ENCODE assay signal across 21 cellular contexts in the genomic region with DNA sequence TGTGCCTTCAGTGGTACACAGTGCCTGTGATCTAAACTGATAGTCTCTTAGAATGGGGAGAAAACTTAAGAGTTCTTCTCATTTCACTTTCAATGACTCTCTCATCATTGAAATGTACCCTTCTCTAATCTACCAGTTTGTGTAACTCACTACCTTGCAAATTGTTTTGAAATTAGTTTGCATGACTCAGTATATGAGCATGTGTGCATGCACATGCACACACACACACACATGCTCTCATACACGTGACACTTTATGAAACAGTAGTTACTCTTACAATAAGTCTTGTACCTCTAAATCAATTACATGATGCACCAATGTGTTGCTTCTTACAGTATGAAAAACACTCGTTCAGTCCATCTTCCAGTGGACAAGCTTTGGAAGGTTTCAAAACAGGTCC. TPM values are rescaled to one million over a fixed set of nuclear protein-coding genes. Genes with fewer than 3 reads are reported as not detected.
DNase-seq lines count a peak whose midpoint lies in the region; FAIRE-seq and TF ChIP-seq lines count a peak whose summit lies in the region.
"Had no signal": no experiment of that assay in that cellular context is flagged by ENCODE, and none has a peak within 500 bp of the region (broad histone marks: within the 10 kb centered on the region; RNA-seq: fewer than 3 reads in every experiment).

No MANE protein-coding gene starts in this region.

- no peaks in the 10 kb centered on the region for H3K27me3 Mint-ChIP-seq in progenitor cell of endocrine pancreas
- peaks cover 14% of the 10 kb centered on the region for H3K27me3 Mint-ChIP-seq in activated naive CD4-positive, alpha-beta T cell treated with anti-CD3 and anti-CD28 coated beads, Interleukin-2, amount 10 ng/mL, durations not matched to agents 7 days and 5 days

- TF ChIP-seq CTCF in progenitor cell of endocrine pancreas (IDR thresholded peaks at IDR 0.05; ENCODE audit: unreplicated experiment) = no peak

- peaks cover 14% of the 10 kb centered on the region for H3K4me1 Mint-ChIP-seq in progenitor cell of endocrine pancreas (ENCODE audit: low read depth)
- no peaks in the 10 kb centered on the region for H3K4me1 Mint-ChIP-seq in activated naive CD4-positive, alpha-beta T cell treated with anti-CD3 and anti-CD28 coated beads, Interleukin-2, amount 10 ng/mL, durations not matched to agents 7 days and 5 days
- H3K4me1 Mint-ChIP-seq: activated CD4-positive, alpha-beta T cell treated with anti-CD3 and anti-CD28 coated beads, Interleukin-2, amount 10 ng/mL, durations not matched to agents 24 days and 14 days had no signal

- H3K27ac Mint-ChIP-seq in progenitor cell of endocrine pancreas = peak overlapping the region; percentile 21
- H3K27ac Mint-ChIP-seq in activated naive CD4-positive, alpha-beta T cell treated with anti-CD3 and anti-CD28 coated beads, Interleukin-2, amount 10 ng/mL, durations not matched to agents 7 days and 5 days = no peak overlapping the region
- H3K27ac Mint-ChIP-seq: activated CD4-positive, alpha-beta T cell treated with anti-CD3 and anti-CD28 coated beads, Interleukin-2, amount 10 ng/mL, durations not matched to agents 24 days and 14 days had no signal

- peaks cover 28% of the 10 kb centered on the region for H3K9me3 Mint-ChIP-seq in progenitor cell of endocrine pancreas (ENCODE audit: low read depth)
- peaks cover 2% of the 10 kb centered on the region for H3K9me3 Mint-ChIP-seq in activated naive CD4-positive, alpha-beta T cell treated with anti-CD3 and anti-CD28 coated beads, Interleukin-2, amount 10 ng/mL, durations not matched to agents 7 days and 5 days

- CTCF ChIA-PET in activated naive CD4-positive, alpha-beta T cell treated with anti-CD3 and anti-CD28 coated beads, Interleukin-2, amount 10 ng/mL, durations not matched to agents 7 days and 5 days (lab: Charles Lee) = no interaction called here

- TF ChIP-seq POLR2A in GM12891 (IDR thresholded peaks at IDR 0.05; ENCODE audit: low read depth, low read length) = no peak

- FAIRE-seq in GM12891 (lab: Jason Lieb, UNC) (peak; percentile 64), HTR-8/SVneo (lab: Jason Lieb, UNC) (peak; percentile 70)

- no peak overlapping the region for H3K4me3 Mint-ChIP-seq in progenitor cell of endocrine pancreas (ENCODE audit: low read depth)
- no peak overlapping the region for H3K4me3 Mint-ChIP-seq in activated naive CD4-positive, alpha-beta T cell treated with anti-CD3 and anti-CD28 coated beads, Interleukin-2, amount 10 ng/mL, durations not matched to agents 7 days and 5 days
- H3K4me3 Mint-ChIP-seq: activated CD4-positive, alpha-beta T cell treated with anti-CD3 and anti-CD28 coated beads, Interleukin-2, amount 10 ng/mL, durations not matched to agents 24 days and 14 days had no signal

- H3K27ac ChIP-seq in epithelial cell of prostate = no peak overlapping the region
- H3K27ac ChIP-seq: adrenal gland, KMS-11, right atrium auricular region, thoracic aorta had no signal

- peaks cover 39% of the 10 kb centered on the region for H3K36me3 Mint-ChIP-seq in progenitor cell of endocrine pancreas (ENCODE audit: insufficient read depth)
- no peaks in the 10 kb centered on the region for H3K36me3 Mint-ChIP-seq in activated naive CD4-positive, alpha-beta T cell treated with anti-CD3 and anti-CD28 coated beads, Interleukin-2, amount 10 ng/mL, durations not matched to agents 7 days and 5 days

- DNase-seq in GM12891 (ENCODE audit: insufficient read length, low spot score) (no peak), HTR-8/SVneo (ENCODE audit: insufficient read length, low spot score) (no peak), epithelial cell of prostate (ENCODE audit: low read depth, low spot score) (peak; percentile 37), progenitor cell of endocrine pancreas (ENCODE audit: low spot score, unreplicated experiment) (no peak), NCI-H526 treated with DMSO at 0.1 percent for 48 hours (lab: John Stamatoyannopoulos, UW) (no peak), cortex of kidney (lab: John Stamatoyannopoulos, UW) (no peak)
- DNase-seq in activated CD4-positive, CD25-positive, alpha-beta regulatory T cell (lab: John Stamatoyannopoulos, UW) = no peak
- no peak for DNase-seq in activated naive CD4-positive, alpha-beta T cell treated with anti-CD3 and anti-CD28 coated beads, Interleukin-2, amount 10 ng/mL, durations not matched to agents 7 days and 5 days
- DNase-seq: activated CD4-positive, alpha-beta T cell treated with anti-CD3 and anti-CD28 coated beads, Interleukin-2, amount 10 ng/mL, durations not matched to agents 24 days and 14 days; activated gamma-delta T cell; adrenal gland; caudate nucleus; DMS79 treated with DMSO at 0.1 percent for 48 hours; erythroblast; glutamatergic neuron; NCI-H1105; NCI-H774 had no signal

TF ChIP-seq in GM12891, 5 proteins besides CTCF, POLR2A, EP300 and RAD21:
- TF ChIP-seq SPI1 (IDR thresholded peaks at IDR 0.05; ENCODE audit: low read depth, low read length) = no peak
- no peak for TF ChIP-seq POU2F2 (IDR thresholded peaks at IDR 0.05; ENCODE audit: low read depth, low read length)
- no peak for TF ChIP-seq PAX5 (IDR thresholded peaks at IDR 0.05; ENCODE audit: insufficient read depth, low read length, severe bottlenecking)
- TF ChIP-seq POLR2AphosphoS5 (IDR thresholded peaks at IDR 0.05; ENCODE audit: low read depth, low read length) = no peak
- no peak for TF ChIP-seq TAF1 (IDR thresholded peaks at IDR 0.05; ENCODE audit: low read depth, low read length)

RNA-seq across cellular contexts. Expression of gene LYPD6B, which starts 10.6 kb away (rescaled TPM):
- polyA plus RNA-seq in GM12891 (2012; ENCODE audit: low read depth, missing spikeins) = 2.2 TPM
- 140 TPM in 2 replicates for total RNA-seq in progenitor cell of endocrine pancreas
- total RNA-seq: activated CD4-positive, alpha-beta T cell treated with anti-CD3 and anti-CD28 coated beads, Interleukin-2, amount 10 ng/mL, durations not matched to agents 24 days and 14 days; T-helper 1 cell treated with Interleukin-12 subunit alpha and Interleukin-12 subunit beta and Interleukin-4 antibody, amounts not matched to agents 30 ng/mL and 1 ng/mL, for 36 hours; thoracic aorta had no signal
